In genomic region chr12:75893758-75894157, GRCh38 we compare ENCODE assay signal across 31 cellular contexts.
"Had no signal": no experiment of that assay in that cellular context is flagged by ENCODE, and none has a peak within 500 bp of the region (broad histone marks: within the 10 kb centered on the region; RNA-seq: fewer than 3 reads in every experiment).

No MANE protein-coding gene starts in this region.

- DNase-seq: activated CD4-positive, alpha-beta memory T cell treated with anti-CD3 and anti-CD28 coated beads, Interleukin-2, amount 10 ng/mL, durations not matched to agents 7 days and 5 days; activated CD4-positive, alpha-beta T cell treated with anti-CD3 and anti-CD28 coated beads for 4 hours; activated CD4-positive, alpha-beta T cell treated with anti-CD3 and anti-CD28 coated beads, Interleukin-2, amount 10 ng/mL, durations not matched to agents 7 days and 5 days; activated CD4-positive, alpha-beta T cell treated with anti-CD3 and anti-CD28 coated beads, Interleukin-2, amount 50 U/mL, for 4 hours; activated CD4-positive, CD25-positive, alpha-beta regulatory T cell; activated CD4-positive, CD25-positive, alpha-beta regulatory T cell treated with anti-CD3 and anti-CD28 coated beads, Interleukin-2, amount 50 U/mL, for 72 hours; activated CD8-positive, alpha-beta memory T cell treated with anti-CD3 and anti-CD28 coated beads, Interleukin-2, amount 50 U/mL, for 48 hours; activated effector memory CD4-positive, alpha-beta T cell treated with Interleukin-2 at 50 U/mL for 16 hours; activated gamma-delta T cell treated with Interleukin-2 at 50 U/mL for 16 hours; activated naive CD4-positive, alpha-beta T cell treated with anti-CD3 and anti-CD28 coated beads, Interleukin-2, amount 50 U/mL, for 16 hours; activated naive CD4-positive, alpha-beta T cell treated with Interleukin-2 at 50 U/mL for 16 hours; activated T-cell treated with anti-CD3 and anti-CD28 coated beads for 4 hours; activated T-cell treated with anti-CD3 and anti-CD28 coated beads, Interleukin-2, amount 50 U/mL, for 4 hours; amniotic stem cell; anterior cingulate cortex; brain microvascular endothelial cell; caudate nucleus; cortex of kidney; dermis blood vessel endothelial cell; effector CD4-positive, alpha-beta T cell; effector memory CD8-positive, alpha-beta T cell; erythroblast; foreskin keratinocyte; gastrocnemius medialis; glutamatergic neuron; heart left ventricle; T-helper 2 cell had no signal

- H3K27ac ChIP-seq: esophagus muscularis mucosa, foreskin keratinocyte, gastrocnemius medialis, heart left ventricle had no signal

- ATAC-seq: activated T-cell treated with anti-CD3 and anti-CD28 coated beads, Interleukin-2, amount 50 U/mL, for 4 hours; activated T-helper 17 cell treated with anti-CD3 and anti-CD28 coated beads, Interleukin-2, amount 50 U/mL, for 72 hours; effector memory CD8-positive, alpha-beta T cell; foreskin keratinocyte; gastrocnemius medialis; heart left ventricle had no signal

- H3K4me3 ChIP-seq: esophagus muscularis mucosa, gastrocnemius medialis, heart left ventricle had no signal

- FAIRE-seq: astrocyte, colon had no signal

- H3K36me3 ChIP-seq: brain microvascular endothelial cell, esophagus muscularis mucosa, gastrocnemius medialis, heart left ventricle had no signal

- H3K4me1 ChIP-seq: gastrocnemius medialis had no signal

- H3K9me3 ChIP-seq: esophagus muscularis mucosa, gastrocnemius medialis, heart left ventricle had no signal

- H3K27me3 ChIP-seq: brain microvascular endothelial cell, esophagus muscularis mucosa, foreskin keratinocyte, gastrocnemius medialis, heart left ventricle had no signal
